ENCODE assay signal across 1 cellular context in the genomic region with DNA sequence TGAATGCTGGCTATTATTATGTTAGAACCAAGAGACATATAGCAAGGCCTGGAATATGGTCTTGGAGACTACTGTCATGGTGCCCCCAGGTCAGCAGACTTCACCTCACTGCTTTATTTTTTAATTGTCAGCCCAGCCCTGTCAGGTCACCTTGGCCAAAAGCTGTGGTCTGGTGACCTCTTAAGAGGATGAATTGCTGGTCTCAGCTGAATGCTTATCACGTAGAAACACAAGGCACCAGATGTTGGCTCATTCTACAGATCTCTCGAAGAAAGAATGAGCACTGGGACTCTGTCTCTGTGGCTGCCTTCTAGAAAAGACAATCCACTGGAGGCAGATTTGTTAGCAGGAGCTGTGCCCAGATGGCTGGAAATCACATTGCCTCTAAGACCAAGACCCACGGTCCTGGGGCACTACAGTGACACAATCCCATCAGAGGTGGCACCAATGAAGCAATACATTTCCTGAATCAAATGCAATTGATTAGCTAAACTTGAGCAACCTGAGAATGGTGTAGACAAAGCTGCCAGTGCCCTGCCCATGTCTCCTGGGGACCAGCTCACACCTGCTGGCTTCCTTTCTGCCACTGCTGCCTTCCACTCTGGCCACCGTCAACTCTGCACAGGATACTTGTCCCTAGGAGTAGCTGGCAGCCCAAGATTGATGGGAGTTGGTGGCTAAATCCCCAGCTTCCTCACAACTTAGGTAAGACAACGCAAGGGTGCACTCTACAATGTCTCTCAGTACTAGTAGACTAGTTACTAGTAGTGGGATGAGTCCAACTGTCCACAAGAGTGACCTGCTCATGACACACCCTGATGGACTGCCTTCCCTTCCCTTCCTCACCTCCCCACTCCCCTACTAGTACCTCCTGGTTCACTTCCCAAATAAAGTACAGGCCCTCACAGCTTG.
TF ChIP-seq lines count a peak whose summit lies in the region.

No MANE protein-coding gene starts in this region.

TF ChIP-seq in K562, 482 proteins besides CTCF, POLR2A, EP300 and RAD21 (continued from another document and continues in another):
- TF ChIP-seq, protein P1, sequence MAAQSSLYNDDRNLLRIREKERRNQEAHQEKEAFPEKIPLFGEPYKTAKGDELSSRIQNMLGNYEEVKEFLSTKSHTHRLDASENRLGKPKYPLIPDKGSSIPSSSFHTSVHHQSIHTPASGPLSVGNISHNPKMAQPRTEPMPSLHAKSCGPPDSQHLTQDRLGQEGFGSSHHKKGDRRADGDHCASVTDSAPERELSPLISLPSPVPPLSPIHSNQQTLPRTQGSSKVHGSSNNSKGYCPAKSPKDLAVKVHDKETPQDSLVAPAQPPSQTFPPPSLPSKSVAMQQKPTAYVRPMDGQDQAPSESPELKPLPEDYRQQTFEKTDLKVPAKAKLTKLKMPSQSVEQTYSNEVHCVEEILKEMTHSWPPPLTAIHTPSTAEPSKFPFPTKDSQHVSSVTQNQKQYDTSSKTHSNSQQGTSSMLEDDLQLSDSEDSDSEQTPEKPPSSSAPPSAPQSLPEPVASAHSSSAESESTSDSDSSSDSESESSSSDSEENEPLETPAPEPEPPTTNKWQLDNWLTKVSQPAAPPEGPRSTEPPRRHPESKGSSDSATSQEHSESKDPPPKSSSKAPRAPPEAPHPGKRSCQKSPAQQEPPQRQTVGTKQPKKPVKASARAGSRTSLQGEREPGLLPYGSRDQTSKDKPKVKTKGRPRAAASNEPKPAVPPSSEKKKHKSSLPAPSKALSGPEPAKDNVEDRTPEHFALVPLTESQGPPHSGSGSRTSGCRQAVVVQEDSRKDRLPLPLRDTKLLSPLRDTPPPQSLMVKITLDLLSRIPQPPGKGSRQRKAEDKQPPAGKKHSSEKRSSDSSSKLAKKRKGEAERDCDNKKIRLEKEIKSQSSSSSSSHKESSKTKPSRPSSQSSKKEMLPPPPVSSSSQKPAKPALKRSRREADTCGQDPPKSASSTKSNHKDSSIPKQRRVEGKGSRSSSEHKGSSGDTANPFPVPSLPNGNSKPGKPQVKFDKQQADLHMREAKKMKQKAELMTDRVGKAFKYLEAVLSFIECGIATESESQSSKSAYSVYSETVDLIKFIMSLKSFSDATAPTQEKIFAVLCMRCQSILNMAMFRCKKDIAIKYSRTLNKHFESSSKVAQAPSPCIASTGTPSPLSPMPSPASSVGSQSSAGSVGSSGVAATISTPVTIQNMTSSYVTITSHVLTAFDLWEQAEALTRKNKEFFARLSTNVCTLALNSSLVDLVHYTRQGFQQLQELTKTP (IDR thresholded peaks at IDR 0.05; ENCODE audit: low read depth in 1 of 2, partially characterized antibody in 2 of 2), result no peak
- no peak for TF ChIP-seq E2F3 (CRISPR knock-in tag; IDR thresholded peaks at IDR 0.05)
- TF ChIP-seq NCOA4 (IDR thresholded peaks at IDR 0.05; ENCODE audit: partially characterized antibody), result no peak
- no peak for TF ChIP-seq NR3C1 (CRISPR knock-in tag; IDR thresholded peaks at IDR 0.05)
- no peak for TF ChIP-seq XRCC5 (IDR thresholded peaks at IDR 0.05; ENCODE audit: low read depth, low read length)
- TF ChIP-seq, protein P2, sequence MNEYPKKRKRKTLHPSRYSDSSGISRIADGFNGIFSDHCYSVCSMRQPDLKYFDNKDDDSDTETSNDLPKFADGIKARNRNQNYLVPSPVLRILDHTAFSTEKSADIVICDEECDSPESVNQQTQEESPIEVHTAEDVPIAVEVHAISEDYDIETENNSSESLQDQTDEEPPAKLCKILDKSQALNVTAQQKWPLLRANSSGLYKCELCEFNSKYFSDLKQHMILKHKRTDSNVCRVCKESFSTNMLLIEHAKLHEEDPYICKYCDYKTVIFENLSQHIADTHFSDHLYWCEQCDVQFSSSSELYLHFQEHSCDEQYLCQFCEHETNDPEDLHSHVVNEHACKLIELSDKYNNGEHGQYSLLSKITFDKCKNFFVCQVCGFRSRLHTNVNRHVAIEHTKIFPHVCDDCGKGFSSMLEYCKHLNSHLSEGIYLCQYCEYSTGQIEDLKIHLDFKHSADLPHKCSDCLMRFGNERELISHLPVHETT (CRISPR knock-in tag; conservative IDR thresholded peaks at IDR 0.05 in 1 of 2, IDR thresholded peaks at IDR 0.05 in 1 of 2), result peak in 1 of 2 experiments; percentile 59; a peak in 1 of 4 replicates
- TF ChIP-seq CHD1 (IDR thresholded peaks at IDR 0.05; ENCODE audit: low read length), result no peak
- no peak for TF ChIP-seq ZNF121 (CRISPR knock-in tag; conservative IDR thresholded peaks at IDR 0.05)
- TF ChIP-seq MBD2 (IDR thresholded peaks at IDR 0.05; ENCODE audit: borderline replicate concordance, low read depth), result no peak
- no peak for TF ChIP-seq ZNF830 (CRISPR knock-in tag; IDR thresholded peaks at IDR 0.05)
- no peak for TF ChIP-seq ZNF76 (CRISPR knock-in tag; IDR thresholded peaks at IDR 0.05; ENCODE audit: borderline replicate concordance)
- TF ChIP-seq, protein P3, sequence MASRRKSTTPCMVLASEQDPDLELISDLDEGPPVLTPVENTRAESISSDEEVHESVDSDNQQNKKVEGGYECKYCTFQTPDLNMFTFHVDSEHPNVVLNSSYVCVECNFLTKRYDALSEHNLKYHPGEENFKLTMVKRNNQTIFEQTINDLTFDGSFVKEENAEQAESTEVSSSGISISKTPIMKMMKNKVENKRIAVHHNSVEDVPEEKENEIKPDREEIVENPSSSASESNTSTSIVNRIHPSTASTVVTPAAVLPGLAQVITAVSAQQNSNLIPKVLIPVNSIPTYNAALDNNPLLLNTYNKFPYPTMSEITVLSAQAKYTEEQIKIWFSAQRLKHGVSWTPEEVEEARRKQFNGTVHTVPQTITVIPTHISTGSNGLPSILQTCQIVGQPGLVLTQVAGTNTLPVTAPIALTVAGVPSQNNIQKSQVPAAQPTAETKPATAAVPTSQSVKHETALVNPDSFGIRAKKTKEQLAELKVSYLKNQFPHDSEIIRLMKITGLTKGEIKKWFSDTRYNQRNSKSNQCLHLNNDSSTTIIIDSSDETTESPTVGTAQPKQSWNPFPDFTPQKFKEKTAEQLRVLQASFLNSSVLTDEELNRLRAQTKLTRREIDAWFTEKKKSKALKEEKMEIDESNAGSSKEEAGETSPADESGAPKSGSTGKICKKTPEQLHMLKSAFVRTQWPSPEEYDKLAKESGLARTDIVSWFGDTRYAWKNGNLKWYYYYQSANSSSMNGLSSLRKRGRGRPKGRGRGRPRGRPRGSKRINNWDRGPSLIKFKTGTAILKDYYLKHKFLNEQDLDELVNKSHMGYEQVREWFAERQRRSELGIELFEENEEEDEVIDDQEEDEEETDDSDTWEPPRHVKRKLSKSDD (conservative IDR thresholded peaks at IDR 0.05; ENCODE audit: low read length), result no peak
- TF ChIP-seq BRF1 (IDR thresholded peaks at IDR 0.05; ENCODE audit: borderline replicate concordance, extremely low read depth, insufficient read length), result no peak
- no peak for TF ChIP-seq POLR2H (tag; IDR thresholded peaks at IDR 0.05; ENCODE audit: low read depth)
- TF ChIP-seq SRSF7 (optimal IDR thresholded peaks at IDR 0.05; ENCODE audit: low read depth, low read length), result no peak
- no peak for TF ChIP-seq BRD4 (IDR thresholded peaks at IDR 0.05)
- TF ChIP-seq RFX5 (IDR thresholded peaks at IDR 0.05; ENCODE audit: low read depth, low read length), result no peak
- no peak for TF ChIP-seq SPI1 (IDR thresholded peaks at IDR 0.05; ENCODE audit: borderline replicate concordance, low read depth, low read length)
- TF ChIP-seq MTA1 (IDR thresholded peaks at IDR 0.05; ENCODE audit: borderline replicate concordance), result no peak
- TF ChIP-seq, protein P4, sequence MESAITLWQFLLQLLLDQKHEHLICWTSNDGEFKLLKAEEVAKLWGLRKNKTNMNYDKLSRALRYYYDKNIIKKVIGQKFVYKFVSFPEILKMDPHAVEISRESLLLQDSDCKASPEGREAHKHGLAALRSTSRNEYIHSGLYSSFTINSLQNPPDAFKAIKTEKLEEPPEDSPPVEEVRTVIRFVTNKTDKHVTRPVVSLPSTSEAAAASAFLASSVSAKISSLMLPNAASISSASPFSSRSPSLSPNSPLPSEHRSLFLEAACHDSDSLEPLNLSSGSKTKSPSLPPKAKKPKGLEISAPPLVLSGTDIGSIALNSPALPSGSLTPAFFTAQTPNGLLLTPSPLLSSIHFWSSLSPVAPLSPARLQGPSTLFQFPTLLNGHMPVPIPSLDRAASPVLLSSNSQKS (CRISPR knock-in tag; IDR thresholded peaks at IDR 0.05), result no peak
- TF ChIP-seq ZNF75A (CRISPR knock-in tag; IDR thresholded peaks at IDR 0.05), result no peak
- TF ChIP-seq MIER1 (IDR thresholded peaks at IDR 0.05; ENCODE audit: low read depth), result no peak
- no peak for TF ChIP-seq THAP7 (CRISPR knock-in tag; IDR thresholded peaks at IDR 0.05)
- TF ChIP-seq MCM3 (IDR thresholded peaks at IDR 0.05), result no peak
- TF ChIP-seq, protein P5, sequence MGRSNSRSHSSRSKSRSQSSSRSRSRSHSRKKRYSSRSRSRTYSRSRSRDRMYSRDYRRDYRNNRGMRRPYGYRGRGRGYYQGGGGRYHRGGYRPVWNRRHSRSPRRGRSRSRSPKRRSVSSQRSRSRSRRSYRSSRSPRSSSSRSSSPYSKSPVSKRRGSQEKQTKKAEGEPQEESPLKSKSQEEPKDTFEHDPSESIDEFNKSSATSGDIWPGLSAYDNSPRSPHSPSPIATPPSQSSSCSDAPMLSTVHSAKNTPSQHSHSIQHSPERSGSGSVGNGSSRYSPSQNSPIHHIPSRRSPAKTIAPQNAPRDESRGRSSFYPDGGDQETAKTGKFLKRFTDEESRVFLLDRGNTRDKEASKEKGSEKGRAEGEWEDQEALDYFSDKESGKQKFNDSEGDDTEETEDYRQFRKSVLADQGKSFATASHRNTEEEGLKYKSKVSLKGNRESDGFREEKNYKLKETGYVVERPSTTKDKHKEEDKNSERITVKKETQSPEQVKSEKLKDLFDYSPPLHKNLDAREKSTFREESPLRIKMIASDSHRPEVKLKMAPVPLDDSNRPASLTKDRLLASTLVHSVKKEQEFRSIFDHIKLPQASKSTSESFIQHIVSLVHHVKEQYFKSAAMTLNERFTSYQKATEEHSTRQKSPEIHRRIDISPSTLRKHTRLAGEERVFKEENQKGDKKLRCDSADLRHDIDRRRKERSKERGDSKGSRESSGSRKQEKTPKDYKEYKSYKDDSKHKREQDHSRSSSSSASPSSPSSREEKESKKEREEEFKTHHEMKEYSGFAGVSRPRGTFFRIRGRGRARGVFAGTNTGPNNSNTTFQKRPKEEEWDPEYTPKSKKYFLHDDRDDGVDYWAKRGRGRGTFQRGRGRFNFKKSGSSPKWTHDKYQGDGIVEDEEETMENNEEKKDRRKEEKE (IDR thresholded peaks at IDR 0.05; ENCODE audit: borderline replicate concordance in 1 of 2, control insufficient read depth in 1 of 2, low read depth in 2 of 2, low read length in 1 of 2), result no peak
- no peak for TF ChIP-seq ZBTB49 (CRISPR knock-in tag; IDR thresholded peaks at IDR 0.05; ENCODE audit: borderline replicate concordance)
- TF ChIP-seq, protein P6, sequence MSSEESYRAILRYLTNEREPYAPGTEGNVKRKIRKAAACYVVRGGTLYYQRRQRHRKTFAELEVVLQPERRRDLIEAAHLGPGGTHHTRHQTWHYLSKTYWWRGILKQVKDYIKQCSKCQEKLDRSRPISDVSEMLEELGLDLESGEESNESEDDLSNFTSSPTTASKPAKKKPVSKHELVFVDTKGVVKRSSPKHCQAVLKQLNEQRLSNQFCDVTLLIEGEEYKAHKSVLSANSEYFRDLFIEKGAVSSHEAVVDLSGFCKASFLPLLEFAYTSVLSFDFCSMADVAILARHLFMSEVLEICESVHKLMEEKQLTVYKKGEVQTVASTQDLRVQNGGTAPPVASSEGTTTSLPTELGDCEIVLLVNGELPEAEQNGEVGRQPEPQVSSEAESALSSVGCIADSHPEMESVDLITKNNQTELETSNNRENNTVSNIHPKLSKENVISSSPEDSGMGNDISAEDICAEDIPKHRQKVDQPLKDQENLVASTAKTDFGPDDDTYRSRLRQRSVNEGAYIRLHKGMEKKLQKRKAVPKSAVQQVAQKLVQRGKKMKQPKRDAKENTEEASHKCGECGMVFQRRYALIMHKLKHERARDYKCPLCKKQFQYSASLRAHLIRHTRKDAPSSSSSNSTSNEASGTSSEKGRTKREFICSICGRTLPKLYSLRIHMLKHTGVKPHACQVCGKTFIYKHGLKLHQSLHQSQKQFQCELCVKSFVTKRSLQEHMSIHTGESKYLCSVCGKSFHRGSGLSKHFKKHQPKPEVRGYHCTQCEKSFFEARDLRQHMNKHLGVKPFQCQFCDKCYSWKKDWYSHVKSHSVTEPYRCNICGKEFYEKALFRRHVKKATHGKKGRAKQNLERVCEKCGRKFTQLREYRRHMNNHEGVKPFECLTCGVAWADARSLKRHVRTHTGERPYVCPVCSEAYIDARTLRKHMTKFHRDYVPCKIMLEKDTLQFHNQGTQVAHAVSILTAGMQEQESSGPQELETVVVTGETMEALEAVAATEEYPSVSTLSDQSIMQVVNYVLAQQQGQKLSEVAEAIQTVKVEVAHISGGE (CRISPR knock-in tag; IDR thresholded peaks at IDR 0.05), result 0 out of 6 replicates have a peak, but pooled peaks of 1 of the 3 experiments have one; percentile 31
- TF ChIP-seq ZFP36 (IDR thresholded peaks at IDR 0.05; ENCODE audit: low read depth, low read length, partially characterized antibody), result no peak
- peak; percentile 79 for TF ChIP-seq SMARCE1 (IDR thresholded peaks at IDR 0.05)
- peak; percentile 77 for TF ChIP-seq RNF2 (IDR thresholded peaks at IDR 0.05)
- no peak for TF ChIP-seq KAT8 (IDR thresholded peaks at IDR 0.05; ENCODE audit: low read depth)
- TF ChIP-seq RBBP5 (IDR thresholded peaks at IDR 0.05; ENCODE audit: borderline replicate concordance, insufficient read depth, low read length, poor library complexity, severe bottlenecking), result no peak
